ENCODE assay signal across 8 cellular contexts in the genomic region with DNA sequence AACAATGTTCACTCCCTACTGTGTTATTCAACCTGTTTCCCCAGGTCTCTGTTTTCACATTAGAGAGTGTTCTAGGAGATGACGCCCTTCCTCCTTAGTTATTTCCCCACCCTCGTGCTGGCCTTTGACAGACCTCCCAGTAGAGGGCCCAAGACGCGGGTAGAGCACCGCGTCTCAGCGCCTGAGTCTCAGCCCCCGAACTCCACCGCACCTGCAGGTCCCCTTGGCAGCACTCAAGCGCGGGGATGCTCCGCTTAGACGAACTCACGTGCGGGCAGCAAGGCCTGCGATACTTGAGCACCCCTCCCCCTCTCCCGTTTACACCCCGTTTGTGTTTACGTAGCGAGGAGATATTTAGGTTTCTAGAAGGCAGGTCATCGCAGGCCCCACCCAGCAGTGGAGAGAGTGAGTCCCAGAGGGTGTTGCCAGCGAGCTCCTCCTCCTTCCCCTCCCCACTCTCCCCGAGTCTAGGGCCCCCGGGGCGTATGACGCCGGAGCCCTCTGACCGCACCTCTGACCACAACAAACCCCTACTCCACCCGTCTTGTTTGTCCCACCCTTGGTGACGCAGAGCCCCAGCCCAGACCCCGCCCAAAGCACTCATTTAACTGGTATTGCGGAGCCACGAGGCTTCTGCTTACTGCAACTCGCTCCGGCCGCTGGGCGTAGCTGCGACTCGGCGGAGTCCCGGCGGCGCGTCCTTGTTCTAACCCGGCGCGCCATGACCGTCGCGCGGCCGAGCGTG. TPM values are rescaled to one million over a fixed set of nuclear protein-coding genes. Genes with fewer than 3 reads are reported as not detected.
A peak's percentile ranks its signal among the peaks of the same experiment; 100 is the strongest.
DNase-seq lines count a peak whose midpoint lies in the region; ATAC-seq and TF ChIP-seq lines count a peak whose summit lies in the region.

A gene with protein sequence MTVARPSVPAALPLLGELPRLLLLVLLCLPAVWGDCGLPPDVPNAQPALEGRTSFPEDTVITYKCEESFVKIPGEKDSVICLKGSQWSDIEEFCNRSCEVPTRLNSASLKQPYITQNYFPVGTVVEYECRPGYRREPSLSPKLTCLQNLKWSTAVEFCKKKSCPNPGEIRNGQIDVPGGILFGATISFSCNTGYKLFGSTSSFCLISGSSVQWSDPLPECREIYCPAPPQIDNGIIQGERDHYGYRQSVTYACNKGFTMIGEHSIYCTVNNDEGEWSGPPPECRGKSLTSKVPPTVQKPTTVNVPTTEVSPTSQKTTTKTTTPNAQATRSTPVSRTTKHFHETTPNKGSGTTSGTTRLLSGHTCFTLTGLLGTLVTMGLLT (plus strand): TSS at position 634 of the 745 bp plus-strand sequence. CDS start 88 bp downstream, at position 722.

- H3K27me3 ChIP-seq in heart right ventricle (no peaks in the 10 kb centered on the region), upper lobe of right lung (no peaks in the 10 kb centered on the region)

- H3K36me3 ChIP-seq in heart right ventricle, result peaks cover 0 to 33% (median 15%) of the 10 kb centered on the region in 9 donors
- H3K36me3 ChIP-seq in upper lobe of right lung, result peaks cover 27% of the 10 kb centered on the region

- peak; percentile 59 for TF ChIP-seq CTCF in GM12874 (IDR thresholded peaks at IDR 0.05; ENCODE audit: insufficient read depth, low read depth, low read length)
- TF ChIP-seq CTCF in heart right ventricle (IDR thresholded peaks at IDR 0.05), result peak in 5 of 9 donors; percentile 22 to 46 (median 44)
- peak; percentile 36 for TF ChIP-seq CTCF in upper lobe of right lung (IDR thresholded peaks at IDR 0.05)

- intact Hi-C loops in T-helper 1 cell treated with Interleukin-12 subunit alpha and Interleukin-12 subunit beta and Interleukin-4 antibody, amounts not matched to agents 30 ng/mL and 1 ng/mL, for 36 hours (cut with micrococcal nuclease), result loop anchor here (1.0 to 10.0 kb wide), 17 partner anchors 15 to 1689 kb away; a partner anchor contains a TSS
- intact Hi-C loops in heart right ventricle (cut with DNase I) (loop anchor here in 4 of 10 donors (2.0 to 10.0 kb wide), 4 partner anchors 116 to 239 kb away; a partner anchor contains a TSS), posterior vena cava (cut with DNase I) (loop anchor here in 1 of 2 donors (5.0 kb wide), 1 partner anchor 641 kb away; no protein-coding TSS in a partner anchor), upper lobe of right lung (cut with DNase I) (no loop called here)

- peak within 1 kb of the TSS; percentile 94 to 99 (median 96) for H3K27ac ChIP-seq in heart right ventricle
- H3K27ac ChIP-seq in upper lobe of right lung, result peak within 1 kb of the TSS; percentile 98

- peak within 1 kb of the TSS; percentile 66 to 98 (median 88) for H3K4me3 ChIP-seq in heart right ventricle
- peak within 1 kb of the TSS; percentile 86 for H3K4me3 ChIP-seq in upper lobe of right lung

- ATAC-seq in HG02678 (IDR thresholded peaks at IDR 0.05; ENCODE audit: unreplicated experiment) (peak; percentile 93), heart right ventricle (peak; percentile 96 to 99 (median 97)), upper lobe of right lung (peak; percentile 96)

- 0 to 1% methylated on average over 53 of the region's 53 CpGs for WGBS in heart right ventricle, 2 donors

- DNase-seq in NCI-H128 (lab: John Stamatoyannopoulos, UW; ENCODE audit: unreplicated experiment) (peak; percentile 89), amniotic stem cell (lab: John Stamatoyannopoulos, UW) (peak; percentile 82), heart right ventricle (peak; percentile 93 to 97), posterior vena cava (ENCODE audit: low spot score) (peak; percentile 99), upper lobe of right lung (peak; percentile 98)

- no peaks in the 10 kb centered on the region for H3K9me3 ChIP-seq in heart right ventricle
- H3K9me3 ChIP-seq in upper lobe of right lung, result no peaks in the 10 kb centered on the region

- H3K4me1 ChIP-seq in heart right ventricle (peaks cover 0 to 69% (median 28%) of the 10 kb centered on the region in 9 donors), upper lobe of right lung (peaks cover 14% of the 10 kb centered on the region)

RNA-seq across cellular contexts. Expression of the gene that starts here (rescaled TPM):
- 142 and 143 TPM in 2 replicates for total RNA-seq in T-helper 1 cell treated with Interleukin-12 subunit alpha and Interleukin-12 subunit beta and Interleukin-4 antibody, amounts not matched to agents 30 ng/mL and 1 ng/mL, for 36 hours
- 100 to 1,000 TPM in 3 of 10 donors, 10 to 100 TPM in 7; 69.5 to 132 (median 81.4) TPM for total RNA-seq in heart right ventricle
- polyA plus RNA-seq in heart right ventricle, result 10 to 100 TPM; 25.3 to 90.6 TPM
- total RNA-seq in posterior vena cava, result 10 to 100 TPM; 52.7 to 53.2 TPM
- 512 TPM for total RNA-seq in upper lobe of right lung

Comparison
In these comparisons a context has a peak if more than half of its experiments do, and no peak if none do; other contexts are left out.
1. Peak in every context shown above with its lines: DNase-seq, ATAC-seq, H3K4me3 ChIP-seq and H3K27ac ChIP-seq.